8 cellular contexts compared by ENCODE assay signal in genomic region chr14:90815817-90816662, GRCh38. TPM values are rescaled to one million over a fixed set of nuclear protein-coding genes. Genes with fewer than 3 reads are reported as not detected.
DNase-seq lines count a peak whose midpoint lies in the region; ATAC-seq, FAIRE-seq and TF ChIP-seq lines count a peak whose summit lies in the region.

Gene TTC7B (minus strand): TSS chr14:90816430. CDS start chr14:90816295, 135 bp downstream.

- H3K36me3 ChIP-seq in SJSA1 (no peaks in the 10 kb centered on the region), bronchial epithelial cell (ENCODE audit: control insufficient read depth, insufficient read depth, low read length) (no peaks in the 10 kb centered on the region), kidney (ENCODE audit: control insufficient read depth in 1 of 2, insufficient read depth in 2 of 2, low read length in 2 of 2) (no peaks in the 10 kb centered on the region)

- no peaks in the 10 kb centered on the region for H3K27me3 ChIP-seq in SJSA1 (replicated peaks)
- H3K27me3 ChIP-seq in bronchial epithelial cell (ENCODE audit: control insufficient read depth, insufficient read depth, low read length): no peaks in the 10 kb centered on the region

- H3K27ac ChIP-seq in SJSA1 (no peak within 1 kb of the TSS), kidney (ENCODE audit: low read depth in 2 of 2, low read length in 2 of 2) (no peak within 1 kb of the TSS)

- H3K4me3 ChIP-seq in SJSA1 (peak within 1 kb of the TSS; percentile 53), bronchial epithelial cell (ENCODE audit: low read depth, low read length) (peak within 1 kb of the TSS; percentile 48), kidney (ENCODE audit: low read length in 2 of 2) (peak within 1 kb of the TSS; percentile 73 to 82)

- intact Hi-C loops in kidney (cut with DNase I): no loop called here

- TF ChIP-seq CTCF in bronchial epithelial cell (IDR thresholded peaks at IDR 0.05; ENCODE audit: insufficient read depth, low read length, severe bottlenecking) (peak; percentile 39), kidney (IDR thresholded peaks at IDR 0.05; ENCODE audit: borderline replicate concordance, extremely low read depth, insufficient read depth) (peak; percentile 42)

- ATAC-seq in HG02981 (IDR thresholded peaks at IDR 0.05; ENCODE audit: unreplicated experiment) (peak; percentile 71), GM18517 (IDR thresholded peaks at IDR 0.05; ENCODE audit: unreplicated experiment) (no peak)

- DNase-seq in activated T-cell treated with anti-CD3 and anti-CD28 coated beads for 48 hours (ENCODE audit: low read depth): peak; percentile 29
- no peak for DNase-seq in activated T-cell treated with anti-CD3 and anti-CD28 coated beads for 4 hours
- no peak for DNase-seq in SJSA1 (ENCODE audit: low read depth in 1 of 2, low spot score in 2 of 2)
- DNase-seq in bronchial epithelial cell (ENCODE audit: low read depth): no peak
- DNase-seq in kidney: no peak
- DNase-seq in stimulated activated CD4-positive, alpha-beta T cell treated with anti-CD3 and anti-CD28 coated beads, Interleukin-15, amount 100 ng/mL, for 24 hours: peak; percentile 38

- no peak for FAIRE-seq in bronchial epithelial cell (lab: Jason Lieb, UNC)
- FAIRE-seq in kidney (lab: Jason Lieb, UNC): no peak

- H3K9me3 ChIP-seq in SJSA1 (replicated peaks): no peaks in the 10 kb centered on the region
- no peaks in the 10 kb centered on the region for H3K9me3 ChIP-seq in kidney (ENCODE audit: control insufficient read depth in 1 of 2, low read length in 2 of 2)

- H3K9ac ChIP-seq in kidney (ENCODE audit: low read length in 2 of 2): peak within 1 kb of the TSS; percentile 74 to 76

- H3K4me1 ChIP-seq in SJSA1 (replicated peaks) (peaks cover 6% of the 10 kb centered on the region), kidney (ENCODE audit: control insufficient read depth in 1 of 2, insufficient read depth in 1 of 2, low read depth in 1 of 2, low read length in 2 of 2) (peaks cover 10 to 13% of the 10 kb centered on the region in 2 donors)

RNA-seq across cellular contexts. Expression of gene TTC7B, which starts in this region (rescaled TPM):
- total RNA-seq in SJSA1 (2014; rRNA removed; shearing (Covaris generic)): 24.2 and 38.3 TPM in 2 replicates
- total RNA-seq in bronchial epithelial cell (2.9 and 7.2 TPM in 2 replicates), kidney (48.3 TPM)
- polyA plus RNA-seq in kidney (ENCODE audit: insufficient read depth, low read depth, low replicate concordance): 23.4 TPM

Comparison
In these comparisons a context has a peak if more than half of its experiments do, and no peak if none do; other contexts are left out.
1. DNase-seq: peak in activated T-cell treated with anti-CD3 and anti-CD28 coated beads for 48 hours (single experiment) and stimulated activated CD4-positive, alpha-beta T cell treated with anti-CD3 and anti-CD28 coated beads, Interleukin-15, amount 100 ng/mL, for 24 hours (single experiment); none in activated T-cell treated with anti-CD3 and anti-CD28 coated beads for 4 hours (single experiment), SJSA1 (0 of 2), bronchial epithelial cell (single experiment) and kidney (single experiment).
2. Peak in every context shown above with its lines, with median percentiles within 50 percentile points of each other: H3K4me3 ChIP-seq.